ENCODE assay signal across 8 cellular contexts in the genomic region with DNA sequence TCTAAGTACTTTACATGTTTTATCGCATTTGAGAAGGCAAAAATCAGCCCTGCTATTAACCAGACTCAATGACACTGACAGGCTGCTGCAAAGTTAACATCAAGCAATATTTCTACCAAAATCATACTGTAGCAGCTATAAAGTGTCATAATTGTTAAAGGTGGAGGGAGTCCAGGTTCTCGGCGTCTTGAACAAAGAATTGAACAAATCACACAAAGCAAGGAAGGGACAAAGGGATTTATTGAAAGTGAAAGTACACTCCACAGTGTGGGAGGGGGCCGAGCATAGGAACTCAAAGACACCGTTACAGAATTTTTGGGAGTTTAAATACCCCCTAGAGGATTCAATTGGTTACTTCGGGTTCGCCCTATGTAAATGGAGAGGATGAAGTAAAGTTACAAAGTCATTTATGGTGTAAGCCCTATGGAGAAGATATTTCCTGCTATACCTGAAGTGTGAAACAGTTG. TPM values are rescaled to one million over a fixed set of nuclear protein-coding genes. Genes with fewer than 3 reads are reported as not detected.
DNase-seq lines count a peak whose midpoint lies in the region; ATAC-seq, FAIRE-seq and TF ChIP-seq lines count a peak whose summit lies in the region.

No MANE protein-coding gene starts in this region.

- FAIRE-seq in GM12878 (lab: Jason Lieb, UNC) = no peak

- no peak for DNase-seq in natural killer cell treated with Interleukin-12 subunit alpha and Interleukin-12 subunit beta and Interleukin-15 and Interleukin-18, amount 100 ng/mL, for 72 hours (ENCODE audit: low spot score)
- DNase-seq in natural killer cell = no peak
- DNase-seq in GM12878 (ENCODE audit: low read depth, low spot score) = no peak
- DNase-seq in A172 (ENCODE audit: low spot score) = no peak
- no peak for DNase-seq in left colon
- no peak for DNase-seq in adrenal gland
- no peak for DNase-seq in COR-L47 (lab: John Stamatoyannopoulos, UW)

- RAD21 ChIA-PET in GM12878 (lab: Charles Lee; ENCODE audit: unreplicated experiment) = no interaction called here

- no peak for TF ChIP-seq RAD21 in GM12878 (IDR thresholded peaks at IDR 0.05; ENCODE audit: insufficient read depth, low read depth, low read length)

- H3K4me3 Mint-ChIP-seq in natural killer cell treated with Interleukin-12 subunit alpha and Interleukin-12 subunit beta and Interleukin-15 and Interleukin-18, amount 100 ng/mL, for 72 hours = peak overlapping the region; percentile 63
- H3K4me3 Mint-ChIP-seq in natural killer cell = no peak overlapping the region

- H3K27ac ChIP-seq in GM12878 (ENCODE audit: control insufficient read depth, insufficient read depth) (no peak overlapping the region), mucosa of rectum (ENCODE audit: low read depth in 2 of 2, low read length in 2 of 2) (no peak overlapping the region), adrenal gland (no peak overlapping the region)

- no peaks in the 10 kb centered on the region for H4K20me1 ChIP-seq in GM12878 (ENCODE audit: control insufficient read depth, insufficient read depth)

- H3K27me3 ChIP-seq in GM12878 (replicated peaks in 1 of 2; ENCODE audit: control insufficient read depth in 2 of 2, insufficient read depth in 2 of 2, low read length in 1 of 2) = no peaks in the 10 kb centered on the region
- H3K27me3 ChIP-seq in mucosa of rectum (ENCODE audit: control insufficient read depth in 2 of 2, insufficient read depth in 2 of 2, low read length in 2 of 2) = no peaks in the 10 kb centered on the region
- no peaks in the 10 kb centered on the region for H3K27me3 ChIP-seq in adrenal gland

- 36% methylated on average over 7 of the region's 7 CpGs for WGBS in GM12878 (ENCODE audit: insufficient coverage, insufficient replicate concordance, low lambda C conversion rate, missing lambda C conversion rate)
- WGBS in adrenal gland, 4 donors = 41 to 45% (median 44%) methylated on average over 7 of the region's 7 CpGs

- TF ChIP-seq CTCF in natural killer cell (IDR thresholded peaks at IDR 0.05) (no peak), GM12878 (IDR thresholded peaks at IDR 0.05 in 2 of 3, conservative IDR thresholded peaks at IDR 0.05 in 1 of 3; ENCODE audit: control insufficient read depth in 2 of 3, extremely low read depth in 1 of 3, insufficient read depth in 1 of 3, low read depth in 3 of 3, low read length in 3 of 3) (no peak), adrenal gland (IDR thresholded peaks at IDR 0.05) (no peak)

- H3K4me3 ChIP-seq in GM12878 = no peak overlapping the region
- H3K4me3 ChIP-seq in mucosa of rectum (ENCODE audit: low read length in 2 of 2) = peak overlapping the region; percentile 67 to 83
- H3K4me3 ChIP-seq in adrenal gland = peak overlapping the region in 2 of 4 donors; percentile 49 to 86

- H3K9me3 Mint-ChIP-seq in natural killer cell treated with Interleukin-12 subunit alpha and Interleukin-12 subunit beta and Interleukin-15 and Interleukin-18, amount 100 ng/mL, for 72 hours = no peaks in the 10 kb centered on the region
- peaks cover 2 to 4% of the 10 kb centered on the region in 2 donors for H3K9me3 Mint-ChIP-seq in natural killer cell

- H3K27ac Mint-ChIP-seq in natural killer cell treated with Interleukin-12 subunit alpha and Interleukin-12 subunit beta and Interleukin-15 and Interleukin-18, amount 100 ng/mL, for 72 hours = no peak overlapping the region
- H3K27ac Mint-ChIP-seq in natural killer cell = peak overlapping the region in 1 of 2 donors; percentile 49

- H3K9ac ChIP-seq in GM12878 (ENCODE audit: control insufficient read depth, insufficient read depth, low read length) (no peak overlapping the region), mucosa of rectum (ENCODE audit: low read depth in 1 of 2, low read length in 2 of 2) (no peak overlapping the region)

- peaks cover 25 to 40% of the 10 kb centered on the region in 2 donors for H3K27me3 Mint-ChIP-seq in natural killer cell treated with Interleukin-12 subunit alpha and Interleukin-12 subunit beta and Interleukin-15 and Interleukin-18, amount 100 ng/mL, for 72 hours
- peaks cover 26 to 49% of the 10 kb centered on the region in 2 donors for H3K27me3 Mint-ChIP-seq in natural killer cell (ENCODE audit: low read depth in 2 of 2)

- BruUV-seq in GM12878 (replicated peaks; lab: Mats Ljungman, UMichigan) = no TSS peak

- TF ChIP-seq EP300 in GM12878 (IDR thresholded peaks at IDR 0.05; ENCODE audit: borderline replicate concordance in 1 of 2, control insufficient read depth in 1 of 2, low read depth in 2 of 2, low read length in 2 of 2) = no peak

- H3K4me1 ChIP-seq in GM12878 (ENCODE audit: control insufficient read depth, insufficient read depth, low read length) (no peaks in the 10 kb centered on the region), mucosa of rectum (ENCODE audit: control insufficient read depth in 2 of 2, insufficient read depth in 2 of 2, low read length in 2 of 2) (peaks cover 0 to 6% of the 10 kb centered on the region in 2 donors), adrenal gland (replicated peaks in 1 of 2) (no peaks in the 10 kb centered on the region)

- no peaks in the 10 kb centered on the region for H3K79me2 ChIP-seq in GM12878 (ENCODE audit: control insufficient read depth, insufficient read depth, low read length)

- SMC1A ChIA-PET in GM12878 (lab: Charles Lee; ENCODE audit: uncharacterized antibody, unreplicated experiment) = no interaction called here

- intact Hi-C loops in natural killer cell (cut with micrococcal nuclease) = no loop called here
- intact Hi-C loops in GM12878 (cut with micrococcal nuclease; ENCODE audit: unreplicated experiment) = no loop called here
- intact Hi-C loops in left colon (cut with DNase I, micrococcal nuclease) = loop anchor here in 1 of 2 donors (10.0 kb wide), 1 partner anchor 89 kb away; no protein-coding TSS in a partner anchor
- intact Hi-C loops in adrenal gland (cut with DNase I) = no loop called here

- POLR2A ChIA-PET in GM12878 (lab: Charles Lee) = no interaction called here

- H3K4me2 ChIP-seq in GM12878 (ENCODE audit: control insufficient read depth, insufficient read depth) = no peak overlapping the region

- in situ Hi-C loops in GM12878 (cut with MboI) = loop anchor here (25.0 kb wide), 1 partner anchor 713 kb away; the partner anchor contains the start of gene ZNF322

- H3K36me3 ChIP-seq in GM12878 (ENCODE audit: control insufficient read depth in 2 of 2, insufficient read depth in 2 of 2, low read length in 1 of 2) (no peaks in the 10 kb centered on the region), mucosa of rectum (ENCODE audit: control insufficient read depth in 2 of 2, insufficient read depth in 2 of 2, low read length in 2 of 2) (no peaks in the 10 kb centered on the region), adrenal gland (replicated peaks in 1 of 2) (no peaks in the 10 kb centered on the region)

- CTCF ChIA-PET in GM12878 (lab: Yijun Ruan, JAX) = no interaction called here

- H3K9me3 ChIP-seq in GM12878 (replicated peaks; ENCODE audit: control insufficient read depth, insufficient read depth, low read length) (peaks cover 2% of the 10 kb centered on the region; the same call in 1 of the 3 replicates), mucosa of rectum (ENCODE audit: control insufficient read depth in 2 of 2, low read length in 2 of 2) (no peaks in the 10 kb centered on the region), adrenal gland (replicated peaks in 1 of 3) (no peaks in the 10 kb centered on the region)

- H3K36me3 Mint-ChIP-seq in natural killer cell treated with Interleukin-12 subunit alpha and Interleukin-12 subunit beta and Interleukin-15 and Interleukin-18, amount 100 ng/mL, for 72 hours = peaks cover 4% of the 10 kb centered on the region
- peaks cover 7% of the 10 kb centered on the region for H3K36me3 Mint-ChIP-seq in natural killer cell

- no peak for ATAC-seq in natural killer cell treated with Interleukin-12 subunit alpha and Interleukin-12 subunit beta and Interleukin-15 and Interleukin-18, amount 100 ng/mL, for 72 hours
- ATAC-seq in natural killer cell (no peak), GM12878 (no peak), left colon (no peak)

- TF ChIP-seq POLR2A in GM12878 (IDR thresholded peaks at IDR 0.05; ENCODE audit: low read depth, low read length) = no peak
- TF ChIP-seq POLR2A in adrenal gland (IDR thresholded peaks at IDR 0.05) = no peak

- peak overlapping the region; percentile 76 for H2AFZ ChIP-seq in GM12878 (ENCODE audit: control insufficient read depth, low read depth, low read length)

- peaks cover 6 to 21% of the 10 kb centered on the region in 2 donors for H3K4me1 Mint-ChIP-seq in natural killer cell treated with Interleukin-12 subunit alpha and Interleukin-12 subunit beta and Interleukin-15 and Interleukin-18, amount 100 ng/mL, for 72 hours (ENCODE audit: low read depth in 2 of 2)
- H3K4me1 Mint-ChIP-seq in natural killer cell = peaks cover 18 to 21% of the 10 kb centered on the region in 2 donors

TF ChIP-seq in GM12878, 131 proteins besides CTCF, POLR2A, EP300 and RAD21 (continues in another document):
- no peak for TF ChIP-seq MAX (IDR thresholded peaks at IDR 0.05; ENCODE audit: low read depth, low read length)
- TF ChIP-seq SMC3 (IDR thresholded peaks at IDR 0.05; ENCODE audit: borderline replicate concordance, low read length) = no peak

RNA-seq across cellular contexts. Expression of gene ZNF391, which starts 12.9 kb away (rescaled TPM):
- 1 to 10 TPM in 1 of 2 donors, under 1 TPM in 1; 0.71 to 1.0 TPM for total RNA-seq in natural killer cell treated with Interleukin-12 subunit alpha and Interleukin-12 subunit beta and Interleukin-15 and Interleukin-18, amount 100 ng/mL, for 72 hours
- total RNA-seq in natural killer cell = under 1 TPM; 0.18 to 0.83 (median 0.19) TPM
- 1.0 and 1.2 TPM in 2 replicates for total RNA-seq in GM12878 (2013; cell fraction: nucleolus; rRNA removed)
- total RNA-seq in GM12878 (2014; rRNA removed) = 0.73 and 0.87 TPM in 2 replicates
- 1.1 and 1.7 TPM in 2 replicates for total RNA-seq in GM12878 (2014; rRNA removed; fragmentation: Illumina TruSeq; extraction: Trizol)
- 1.0 and 2.1 TPM in 2 replicates for total RNA-seq in GM12878 (2021)
- 0.68 TPM for polyA plus RNA-seq in GM12878 (2011; ENCODE audit: low read depth)
- 1.1 and 1.5 TPM in 2 replicates for polyA plus RNA-seq in GM12878 (2011; rRNA removed)
- 0.37 and 0.49 TPM in 2 replicates for polyA plus RNA-seq in GM12878 (2011; cell fraction: cytosol; rRNA removed)
- 0.49 and 0.89 TPM in 2 replicates for polyA plus RNA-seq in GM12878 (2011; cell fraction: nucleus; rRNA removed)
- 1.7 and 2.4 TPM in 2 replicates for polyA plus RNA-seq in GM12878 (2012)
- polyA plus RNA-seq in GM12878 (2014; fragmentation: Illumina TruSeq; extraction: Trizol) = 1.9 and 4.4 TPM in 2 replicates
- under 1 TPM; 0.42 to 0.57 TPM for polyA plus RNA-seq in GM12878 (2014; fragmentation: Nextera tagmentation; extraction: Ambion mirVana)
- 0.81 TPM in 2 replicates for polyA plus RNA-seq in GM12878 (2014; rRNA removed)
- polyA plus RNA-seq in GM12878 (2016; fragmentation: Nextera tagmentation; extraction: Ambion mirVana) = 1 to 10 TPM; 1.1 to 1.9 TPM
- 0.52 and 0.59 TPM in 2 replicates for polyA minus RNA-seq in GM12878 (2011; rRNA and poly(A)+ RNA removed)
- 0.31 TPM in 1 of 2 replicates, not detected in the other for polyA minus RNA-seq in GM12878 (2011; cell fraction: cytosol; rRNA and poly(A)+ RNA removed)
- polyA minus RNA-seq in GM12878 (2011; cell fraction: nucleus; rRNA and poly(A)+ RNA removed) = 0.57 and 0.60 TPM in 2 replicates
- 0.53 and 3.3 TPM in 2 replicates for total RNA-seq in A172 (2014; rRNA removed; shearing (Covaris generic))
- total RNA-seq in left colon = 1 to 10 TPM; 1.4 to 1.8 TPM
- 1 to 10 TPM; 2.2 to 8.9 (median 4.4) TPM for total RNA-seq in adrenal gland
- polyA plus RNA-seq in adrenal gland = 1 to 10 TPM; 1.0 to 5.5 (median 1.9) TPM
